Comparison of ENCODE assay signal across 8 cellular contexts in genomic region chr5:14011089-14012004, GRCh38.
DNase-seq lines count a peak whose midpoint lies in the region; ATAC-seq and TF ChIP-seq lines count a peak whose summit lies in the region.

No MANE protein-coding gene starts in this region.

- H3K9me3 ChIP-seq in ovary (no peaks in the 10 kb centered on the region), aorta (ENCODE audit: control insufficient read depth, low read length) (no peaks in the 10 kb centered on the region)

- no peaks in the 10 kb centered on the region for H3K27me3 ChIP-seq in ovary
- H3K27me3 ChIP-seq in aorta (ENCODE audit: control insufficient read depth in 1 of 2, insufficient read depth in 2 of 2, low read length in 1 of 2): no peaks in the 10 kb centered on the region

- TF ChIP-seq EP300 in ovary (IDR thresholded peaks at IDR 0.05): no peak

- TF ChIP-seq POLR2A in ovary (IDR thresholded peaks at IDR 0.05): no peak

- DNase-seq in G401 (ENCODE audit: low spot score) (peak; percentile 84), HuH-7 (ENCODE audit: low spot score) (peak; percentile 70), OCI-M2 (lab: John Stamatoyannopoulos, UW; ENCODE audit: unreplicated experiment) (peak; percentile 2), amniotic stem cell (lab: John Stamatoyannopoulos, UW) (peak; percentile 69), left cardiac atrium (peak; percentile 91), ovary (peak; percentile 83 to 91 (median 86)), aorta (peak; percentile 92 to 96)

- H3K27ac ChIP-seq in ovary (peak overlapping the region in 1 of 2 donors; percentile 2), aorta (ENCODE audit: low read depth in 1 of 2, low read length in 2 of 2) (no peak overlapping the region)

- peak overlapping the region; percentile 53 for H3K4me3 ChIP-seq in ovary
- H3K4me3 ChIP-seq in aorta (ENCODE audit: low read length in 2 of 2): peak overlapping the region; percentile 6

- 1% methylated on average over 61 to 74 of the region's 74 CpGs for WGBS in ovary, 3 donors
- WGBS in aorta, 2 donors: 2% methylated on average over 53 to 74 of the region's 74 CpGs

- in situ Hi-C loops in G401 (cut with HindIII; ENCODE audit: low sequenced_read_pairs): no loop called here

- intact Hi-C loops in left cardiac atrium (cut with DNase I) (loop anchor here in 1 of 2 donors (10.0 kb wide), 1 partner anchor 93 kb away; no protein-coding TSS in a partner anchor), ovary (cut with DNase I) (no loop called here), aorta (cut with DNase I) (loop anchor here in 1 of 2 donors (5.0 kb wide), 1 partner anchor 96 kb away; no protein-coding TSS in a partner anchor)

- TF ChIP-seq CTCF in ovary (IDR thresholded peaks at IDR 0.05): no peak

- no peaks in the 10 kb centered on the region for H3K4me1 ChIP-seq in ovary (ENCODE audit: insufficient read depth)
- no peaks in the 10 kb centered on the region for H3K4me1 ChIP-seq in aorta (ENCODE audit: control insufficient read depth in 1 of 2, insufficient read depth in 2 of 2, low read length in 2 of 2)

- H3K36me3 ChIP-seq in ovary: no peaks in the 10 kb centered on the region
- no peaks in the 10 kb centered on the region for H3K36me3 ChIP-seq in aorta (ENCODE audit: control insufficient read depth in 1 of 2, insufficient read depth in 2 of 2, low read length in 1 of 2)

- peak; percentile 92 for ATAC-seq in GM21723 (IDR thresholded peaks at IDR 0.05; ENCODE audit: unreplicated experiment)
- peak; percentile 96 to 98 for ATAC-seq in left cardiac atrium
- ATAC-seq in aorta (ENCODE audit: low FRiP score): peak; percentile 93

Comparison
In these comparisons a context has a peak if more than half of its experiments do, and no peak if none do; other contexts are left out.
1. DNase-seq: peak in every context shown above with its lines; median percentile 94 in aorta; 91 in left cardiac atrium; 86 in ovary; 84 in G401; 70 in HuH-7; 69 in amniotic stem cell; 2 in OCI-M2.